ENCODE assay signal across 2 cellular contexts in the genomic region with DNA sequence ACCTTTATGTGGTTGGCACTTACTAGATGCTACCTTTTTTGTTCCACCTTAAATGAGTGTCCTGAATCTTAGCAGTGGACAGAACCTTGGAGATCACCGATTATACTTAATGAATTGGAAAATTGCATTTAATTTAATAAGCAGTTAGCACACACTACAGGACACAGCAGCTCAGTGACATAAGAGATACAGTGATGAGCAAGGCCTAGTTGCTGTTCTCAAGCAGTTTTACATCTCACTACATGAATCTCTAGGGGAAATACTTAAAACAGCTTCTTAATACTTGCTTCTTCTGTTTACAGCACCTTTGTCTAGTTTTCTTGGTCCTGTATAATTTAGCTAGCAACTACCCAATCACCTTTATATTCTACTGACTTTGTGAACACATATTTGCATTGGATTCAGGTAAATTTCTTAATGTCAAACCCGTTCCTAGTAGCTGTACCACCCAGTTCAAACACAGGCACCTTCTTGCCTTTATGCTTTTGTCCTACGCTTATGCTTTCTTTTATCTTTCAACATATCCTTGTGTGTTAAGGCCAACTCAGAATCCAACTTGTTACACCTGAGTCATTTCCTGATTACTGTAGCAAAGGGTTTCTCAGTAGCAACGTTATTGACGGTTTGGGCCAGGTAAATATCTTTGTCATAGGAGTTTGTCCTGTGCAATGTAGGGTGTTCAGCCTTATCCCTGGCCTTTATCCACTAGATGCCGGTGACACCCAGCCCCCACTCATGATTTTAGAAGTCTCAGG.
TF ChIP-seq lines count a peak whose summit lies in the region.

No MANE protein-coding gene starts in this region.

TF ChIP-seq in SK-N-SH, 30 proteins besides CTCF, POLR2A, EP300 and RAD21:
- TF ChIP-seq, protein P1, sequence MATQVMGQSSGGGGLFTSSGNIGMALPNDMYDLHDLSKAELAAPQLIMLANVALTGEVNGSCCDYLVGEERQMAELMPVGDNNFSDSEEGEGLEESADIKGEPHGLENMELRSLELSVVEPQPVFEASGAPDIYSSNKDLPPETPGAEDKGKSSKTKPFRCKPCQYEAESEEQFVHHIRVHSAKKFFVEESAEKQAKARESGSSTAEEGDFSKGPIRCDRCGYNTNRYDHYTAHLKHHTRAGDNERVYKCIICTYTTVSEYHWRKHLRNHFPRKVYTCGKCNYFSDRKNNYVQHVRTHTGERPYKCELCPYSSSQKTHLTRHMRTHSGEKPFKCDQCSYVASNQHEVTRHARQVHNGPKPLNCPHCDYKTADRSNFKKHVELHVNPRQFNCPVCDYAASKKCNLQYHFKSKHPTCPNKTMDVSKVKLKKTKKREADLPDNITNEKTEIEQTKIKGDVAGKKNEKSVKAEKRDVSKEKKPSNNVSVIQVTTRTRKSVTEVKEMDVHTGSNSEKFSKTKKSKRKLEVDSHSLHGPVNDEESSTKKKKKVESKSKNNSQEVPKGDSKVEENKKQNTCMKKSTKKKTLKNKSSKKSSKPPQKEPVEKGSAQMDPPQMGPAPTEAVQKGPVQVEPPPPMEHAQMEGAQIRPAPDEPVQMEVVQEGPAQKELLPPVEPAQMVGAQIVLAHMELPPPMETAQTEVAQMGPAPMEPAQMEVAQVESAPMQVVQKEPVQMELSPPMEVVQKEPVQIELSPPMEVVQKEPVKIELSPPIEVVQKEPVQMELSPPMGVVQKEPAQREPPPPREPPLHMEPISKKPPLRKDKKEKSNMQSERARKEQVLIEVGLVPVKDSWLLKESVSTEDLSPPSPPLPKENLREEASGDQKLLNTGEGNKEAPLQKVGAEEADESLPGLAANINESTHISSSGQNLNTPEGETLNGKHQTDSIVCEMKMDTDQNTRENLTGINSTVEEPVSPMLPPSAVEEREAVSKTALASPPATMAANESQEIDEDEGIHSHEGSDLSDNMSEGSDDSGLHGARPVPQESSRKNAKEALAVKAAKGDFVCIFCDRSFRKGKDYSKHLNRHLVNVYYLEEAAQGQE (IDR thresholded peaks at IDR 0.05; ENCODE audit: low read depth, low read length) = no peak
- no peak for TF ChIP-seq MXI1 (IDR thresholded peaks at IDR 0.05; ENCODE audit: low read depth, low read length)
- no peak for TF ChIP-seq YY1 (IDR thresholded peaks at IDR 0.05; ENCODE audit: low read depth)
- TF ChIP-seq, protein P2, sequence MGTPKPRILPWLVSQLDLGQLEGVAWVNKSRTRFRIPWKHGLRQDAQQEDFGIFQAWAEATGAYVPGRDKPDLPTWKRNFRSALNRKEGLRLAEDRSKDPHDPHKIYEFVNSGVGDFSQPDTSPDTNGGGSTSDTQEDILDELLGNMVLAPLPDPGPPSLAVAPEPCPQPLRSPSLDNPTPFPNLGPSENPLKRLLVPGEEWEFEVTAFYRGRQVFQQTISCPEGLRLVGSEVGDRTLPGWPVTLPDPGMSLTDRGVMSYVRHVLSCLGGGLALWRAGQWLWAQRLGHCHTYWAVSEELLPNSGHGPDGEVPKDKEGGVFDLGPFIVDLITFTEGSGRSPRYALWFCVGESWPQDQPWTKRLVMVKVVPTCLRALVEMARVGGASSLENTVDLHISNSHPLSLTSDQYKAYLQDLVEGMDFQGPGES (IDR thresholded peaks at IDR 0.05; ENCODE audit: low read depth, low read length) = no peak
- TF ChIP-seq GATA2 (CRISPR knock-in tag; IDR thresholded peaks at IDR 0.05) = no peak
- no peak for TF ChIP-seq ELF1 (IDR thresholded peaks at IDR 0.05)
- TF ChIP-seq, protein P3, sequence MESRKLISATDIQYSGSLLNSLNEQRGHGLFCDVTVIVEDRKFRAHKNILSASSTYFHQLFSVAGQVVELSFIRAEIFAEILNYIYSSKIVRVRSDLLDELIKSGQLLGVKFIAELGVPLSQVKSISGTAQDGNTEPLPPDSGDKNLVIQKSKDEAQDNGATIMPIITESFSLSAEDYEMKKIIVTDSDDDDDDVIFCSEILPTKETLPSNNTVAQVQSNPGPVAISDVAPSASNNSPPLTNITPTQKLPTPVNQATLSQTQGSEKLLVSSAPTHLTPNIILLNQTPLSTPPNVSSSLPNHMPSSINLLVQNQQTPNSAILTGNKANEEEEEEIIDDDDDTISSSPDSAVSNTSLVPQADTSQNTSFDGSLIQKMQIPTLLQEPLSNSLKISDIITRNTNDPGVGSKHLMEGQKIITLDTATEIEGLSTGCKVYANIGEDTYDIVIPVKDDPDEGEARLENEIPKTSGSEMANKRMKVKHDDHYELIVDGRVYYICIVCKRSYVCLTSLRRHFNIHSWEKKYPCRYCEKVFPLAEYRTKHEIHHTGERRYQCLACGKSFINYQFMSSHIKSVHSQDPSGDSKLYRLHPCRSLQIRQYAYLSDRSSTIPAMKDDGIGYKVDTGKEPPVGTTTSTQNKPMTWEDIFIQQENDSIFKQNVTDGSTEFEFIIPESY (IDR thresholded peaks at IDR 0.05; ENCODE audit: borderline replicate concordance, low read depth) = no peak
- no peak for TF ChIP-seq CHD2 (IDR thresholded peaks at IDR 0.05; ENCODE audit: low read length, partially characterized antibody)
- TF ChIP-seq, protein P4, sequence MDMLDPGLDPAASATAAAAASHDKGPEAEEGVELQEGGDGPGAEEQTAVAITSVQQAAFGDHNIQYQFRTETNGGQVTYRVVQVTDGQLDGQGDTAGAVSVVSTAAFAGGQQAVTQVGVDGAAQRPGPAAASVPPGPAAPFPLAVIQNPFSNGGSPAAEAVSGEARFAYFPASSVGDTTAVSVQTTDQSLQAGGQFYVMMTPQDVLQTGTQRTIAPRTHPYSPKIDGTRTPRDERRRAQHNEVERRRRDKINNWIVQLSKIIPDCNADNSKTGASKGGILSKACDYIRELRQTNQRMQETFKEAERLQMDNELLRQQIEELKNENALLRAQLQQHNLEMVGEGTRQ (IDR thresholded peaks at IDR 0.05; ENCODE audit: borderline replicate concordance, low read depth, low read length) = no peak
- no peak for TF ChIP-seq POLR2AphosphoS5 (IDR thresholded peaks at IDR 0.05; ENCODE audit: low read depth, low read length)
- TF ChIP-seq RFX5 (IDR thresholded peaks at IDR 0.05; ENCODE audit: low read length) = no peak
- no peak for TF ChIP-seq NFIC (IDR thresholded peaks at IDR 0.05; ENCODE audit: borderline replicate concordance)
- no peak for TF ChIP-seq JUND (IDR thresholded peaks at IDR 0.05)
- TF ChIP-seq RCOR1 (IDR thresholded peaks at IDR 0.05; ENCODE audit: low read length) = no peak

TF ChIP-seq in SK-N-SH treated with all-trans-retinoic acid at 6 μM for 48 hours, 23 proteins besides CTCF, POLR2A, EP300 and RAD21 (continued from another document):
- TF ChIP-seq, protein P5, sequence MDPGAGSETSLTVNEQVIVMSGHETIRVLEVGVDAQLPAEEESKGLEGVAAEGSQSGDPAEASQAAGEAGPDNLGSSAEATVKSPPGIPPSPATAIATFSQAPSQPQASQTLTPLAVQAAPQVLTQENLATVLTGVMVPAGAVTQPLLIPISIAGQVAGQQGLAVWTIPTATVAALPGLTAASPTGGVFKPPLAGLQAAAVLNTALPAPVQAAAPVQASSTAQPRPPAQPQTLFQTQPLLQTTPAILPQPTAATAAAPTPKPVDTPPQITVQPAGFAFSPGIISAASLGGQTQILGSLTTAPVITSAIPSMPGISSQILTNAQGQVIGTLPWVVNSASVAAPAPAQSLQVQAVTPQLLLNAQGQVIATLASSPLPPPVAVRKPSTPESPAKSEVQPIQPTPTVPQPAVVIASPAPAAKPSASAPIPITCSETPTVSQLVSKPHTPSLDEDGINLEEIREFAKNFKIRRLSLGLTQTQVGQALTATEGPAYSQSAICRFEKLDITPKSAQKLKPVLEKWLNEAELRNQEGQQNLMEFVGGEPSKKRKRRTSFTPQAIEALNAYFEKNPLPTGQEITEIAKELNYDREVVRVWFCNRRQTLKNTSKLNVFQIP (CRISPR knock-in tag; IDR thresholded peaks at IDR 0.05; ENCODE audit: borderline replicate concordance, low read depth) = no peak
- TF ChIP-seq TOX (CRISPR knock-in tag; IDR thresholded peaks at IDR 0.05; ENCODE audit: borderline replicate concordance) (no peak), ISL1 (CRISPR knock-in tag; IDR thresholded peaks at IDR 0.05) (no peak), ZNF70 (CRISPR knock-in tag; IDR thresholded peaks at IDR 0.05) (no peak), ZFP30 (CRISPR knock-in tag; IDR thresholded peaks at IDR 0.05) (no peak), GLIS3 (CRISPR knock-in tag; IDR thresholded peaks at IDR 0.05) (no peak), OSR1 (CRISPR knock-in tag; IDR thresholded peaks at IDR 0.05) (no peak), ZC3H10 (CRISPR knock-in tag; IDR thresholded peaks at IDR 0.05) (no peak), RARB (CRISPR knock-in tag; IDR thresholded peaks at IDR 0.05) (no peak), ESRRG (CRISPR knock-in tag; IDR thresholded peaks at IDR 0.05) (no peak)
- TF ChIP-seq, protein P6, sequence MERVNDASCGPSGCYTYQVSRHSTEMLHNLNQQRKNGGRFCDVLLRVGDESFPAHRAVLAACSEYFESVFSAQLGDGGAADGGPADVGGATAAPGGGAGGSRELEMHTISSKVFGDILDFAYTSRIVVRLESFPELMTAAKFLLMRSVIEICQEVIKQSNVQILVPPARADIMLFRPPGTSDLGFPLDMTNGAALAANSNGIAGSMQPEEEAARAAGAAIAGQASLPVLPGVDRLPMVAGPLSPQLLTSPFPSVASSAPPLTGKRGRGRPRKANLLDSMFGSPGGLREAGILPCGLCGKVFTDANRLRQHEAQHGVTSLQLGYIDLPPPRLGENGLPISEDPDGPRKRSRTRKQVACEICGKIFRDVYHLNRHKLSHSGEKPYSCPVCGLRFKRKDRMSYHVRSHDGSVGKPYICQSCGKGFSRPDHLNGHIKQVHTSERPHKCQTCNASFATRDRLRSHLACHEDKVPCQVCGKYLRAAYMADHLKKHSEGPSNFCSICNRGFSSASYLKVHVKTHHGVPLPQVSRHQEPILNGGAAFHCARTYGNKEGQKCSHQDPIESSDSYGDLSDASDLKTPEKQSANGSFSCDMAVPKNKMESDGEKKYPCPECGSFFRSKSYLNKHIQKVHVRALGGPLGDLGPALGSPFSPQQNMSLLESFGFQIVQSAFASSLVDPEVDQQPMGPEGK (CRISPR knock-in tag; IDR thresholded peaks at IDR 0.05; ENCODE audit: borderline replicate concordance) = no peak
- TF ChIP-seq, protein P7, sequence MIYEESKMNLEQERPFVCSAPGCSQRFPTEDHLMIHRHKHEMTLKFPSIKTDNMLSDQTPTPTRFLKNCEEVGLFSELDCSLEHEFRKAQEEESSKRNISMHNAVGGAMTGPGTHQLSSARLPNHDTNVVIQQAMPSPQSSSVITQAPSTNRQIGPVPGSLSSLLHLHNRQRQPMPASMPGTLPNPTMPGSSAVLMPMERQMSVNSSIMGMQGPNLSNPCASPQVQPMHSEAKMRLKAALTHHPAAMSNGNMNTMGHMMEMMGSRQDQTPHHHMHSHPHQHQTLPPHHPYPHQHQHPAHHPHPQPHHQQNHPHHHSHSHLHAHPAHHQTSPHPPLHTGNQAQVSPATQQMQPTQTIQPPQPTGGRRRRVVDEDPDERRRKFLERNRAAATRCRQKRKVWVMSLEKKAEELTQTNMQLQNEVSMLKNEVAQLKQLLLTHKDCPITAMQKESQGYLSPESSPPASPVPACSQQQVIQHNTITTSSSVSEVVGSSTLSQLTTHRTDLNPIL (CRISPR knock-in tag; IDR thresholded peaks at IDR 0.05; ENCODE audit: low read depth) = no peak
